Comparison of ENCODE assay signal across 12 cellular contexts in genomic region chr17:43984521-43984920, GRCh38. TPM values are rescaled to one million over a fixed set of nuclear protein-coding genes. Genes with fewer than 3 reads are reported as not detected.
DNase-seq lines count a peak whose midpoint lies in the region; ATAC-seq and TF ChIP-seq lines count a peak whose summit lies in the region.
"Had no signal": no experiment of that assay in that cellular context is flagged by ENCODE, and none has a peak within 500 bp of the region (broad histone marks: within the 10 kb centered on the region; RNA-seq: fewer than 3 reads in every experiment).

No MANE protein-coding gene starts in this region.

- TF ChIP-seq CTCF in heart left ventricle (IDR thresholded peaks at IDR 0.05) = no peak
- TF ChIP-seq CTCF in thoracic aorta (IDR thresholded peaks at IDR 0.05) = no peak

- TF ChIP-seq POLR2A in heart left ventricle (IDR thresholded peaks at IDR 0.05) = no peak

- intact Hi-C loops in heart left ventricle (cut with DNase I) = no loop called here
- intact Hi-C loops in Right ventricle myocardium superior (cut with DNase I) = no loop called here
- intact Hi-C loops in left colon (cut with DNase I, micrococcal nuclease) = no loop called here

- H3K4me3 ChIP-seq in heart left ventricle (peak overlapping the region in 8 of 12 donors; percentile 41 to 62 (median 52)), thoracic aorta (peak overlapping the region; percentile 65)
- H3K4me3 ChIP-seq: body of pancreas had no signal

- no peak overlapping the region for H3K27ac ChIP-seq in heart left ventricle
- H3K27ac ChIP-seq in thoracic aorta = no peak overlapping the region
- H3K27ac ChIP-seq: body of pancreas, esophagus squamous epithelium had no signal

- H3K4me1 ChIP-seq in heart left ventricle (peaks cover 0 to 23% (median 8%) of the 10 kb centered on the region in 12 donors), thoracic aorta (ENCODE audit: control insufficient read depth in 1 of 2, low read depth in 2 of 2) (peaks cover 6 to 10% of the 10 kb centered on the region in 2 donors)

- DNase-seq in heart left ventricle (no peak), Right ventricle myocardium superior (no peak), left colon (no peak), thoracic aorta (ENCODE audit: low spot score) (no peak), NCI-H2107 treated with DMSO at 0.1 percent for 48 hours (lab: John Stamatoyannopoulos, UW; ENCODE audit: unreplicated experiment) (no peak)
- DNase-seq in activated CD8-positive, alpha-beta memory T cell treated with anti-CD3 and anti-CD28 coated beads for 24 hours = no peak
- DNase-seq: esophagus squamous epithelium; HFFc6; stimulated activated CD4-positive, alpha-beta T cell treated with anti-CD3 and anti-CD28 coated beads, Interleukin-12 subunit alpha, Interleukin-12 subunit beta, amount 100 ng/mL, for 4 hours; T-helper 2 cell had no signal

- H3K27me3 ChIP-seq in heart left ventricle (peaks cover 0 to 63% (median 9%) of the 10 kb centered on the region in 9 donors), thoracic aorta (replicated peaks; ENCODE audit: insufficient read depth) (peaks cover 18% of the 10 kb centered on the region)

- 79 to 92% (median 80%) methylated on average over 8 of the region's 8 CpGs for WGBS in heart left ventricle, 4 donors

- H3K36me3 ChIP-seq in heart left ventricle (no peaks in the 10 kb centered on the region), thoracic aorta (no peaks in the 10 kb centered on the region)
- H3K36me3 ChIP-seq: esophagus squamous epithelium had no signal

- H3K9me3 ChIP-seq in heart left ventricle = no peaks in the 10 kb centered on the region
- no peaks in the 10 kb centered on the region for H3K9me3 ChIP-seq in thoracic aorta
- H3K9me3 ChIP-seq: body of pancreas, esophagus squamous epithelium had no signal

- no peak for ATAC-seq in heart left ventricle
- ATAC-seq in Right ventricle myocardium superior (ENCODE audit: poor library complexity) = no peak
- ATAC-seq in left colon = peak; percentile 44
- no peak for ATAC-seq in thoracic aorta (ENCODE audit: insufficient number of reproducible peaks, low FRiP score, low read depth)

RNA-seq across cellular contexts. Expression of gene NAGS, which starts 19.9 kb away (rescaled TPM):
- total RNA-seq in heart left ventricle = 1 to 10 TPM in 3 of 9 donors, under 1 TPM in 6; 0.20 to 1.2 (median 0.37) TPM
- 1 to 10 TPM in 1 of 2 donors, under 1 TPM in 1; 0.57 to 1.2 TPM for polyA plus RNA-seq in heart left ventricle
- 0.54 TPM for total RNA-seq in Right ventricle myocardium superior
- total RNA-seq in left colon = 10 to 100 TPM in 1 of 2 donors, 1 to 10 TPM in 1; 9.2 to 13.8 TPM
- total RNA-seq in thoracic aorta = under 1 TPM in 1 of 2 donors, not detected in 1; 0.92 TPM

RNA-seq across cellular contexts. Expression of gene TMEM101, which starts 30.2 kb away (rescaled TPM):
- total RNA-seq in heart left ventricle = 10 to 100 TPM; 13.4 to 22.1 (median 19.3) TPM
- polyA plus RNA-seq in heart left ventricle = 10 to 100 TPM; 16.7 to 31.1 TPM
- 21.3 TPM for total RNA-seq in Right ventricle myocardium superior
- total RNA-seq in left colon = 10 to 100 TPM; 25.9 to 30.4 TPM
- total RNA-seq in thoracic aorta = 10 to 100 TPM; 21.9 to 24.4 TPM

RNA-seq across cellular contexts. Expression of gene PYY, which starts 30.8 kb away (rescaled TPM):
- total RNA-seq in heart left ventricle = not detected
- polyA plus RNA-seq in heart left ventricle = not detected
- not detected for total RNA-seq in Right ventricle myocardium superior
- total RNA-seq in left colon = 10 to 100 TPM; 61.2 to 79.7 TPM
- total RNA-seq in thoracic aorta = not detected
- total RNA-seq: body of pancreas, esophagus squamous epithelium had no signal

RNA-seq across cellular contexts. Expression of gene PPY, which starts 42.2 kb away (rescaled TPM):
- total RNA-seq in heart left ventricle = not detected
- not detected for polyA plus RNA-seq in heart left ventricle
- total RNA-seq in Right ventricle myocardium superior = not detected
- 1 to 10 TPM in 1 of 2 donors, not detected in 1; 2.0 TPM for total RNA-seq in left colon
- total RNA-seq in thoracic aorta = not detected
- total RNA-seq: esophagus squamous epithelium, HFFc6, lung had no signal
- polyA plus RNA-seq: lung had no signal

Comparison
In these comparisons a context has a peak if more than half of its experiments do, and no peak if none do; other contexts are left out.
1. RNA of gene PYY, which starts 30.8 kb away (total RNA-seq): 61.2 to 79.7 TPM in left colon; not detected in heart left ventricle, not detected in Right ventricle myocardium superior (single experiment) and not detected in thoracic aorta; every median in the first group is over 10 times any median in the second.